In genomic region chr21:45818904-45819285, GRCh38 we compare ENCODE assay signal across 8 cellular contexts.
A peak's percentile ranks its signal among the peaks of the same experiment; 100 is the strongest.
DNase-seq lines count a peak whose midpoint lies in the region; ATAC-seq and TF ChIP-seq lines count a peak whose summit lies in the region.

No MANE protein-coding gene starts in this region.

- no peak for TF ChIP-seq POLR2A in body of pancreas (IDR thresholded peaks at IDR 0.05)

- no peak for TF ChIP-seq CTCF in body of pancreas (IDR thresholded peaks at IDR 0.05)

- peaks cover 44% of the 10 kb centered on the region for H3K4me1 Mint-ChIP-seq in activated naive CD4-positive, alpha-beta T cell treated with anti-CD3 and anti-CD28 coated beads for 36 hours (ENCODE audit: low read depth)

- H3K4me3 Mint-ChIP-seq in activated naive CD4-positive, alpha-beta T cell treated with anti-CD3 and anti-CD28 coated beads for 36 hours = peak overlapping the region; percentile 47

- no peaks in the 10 kb centered on the region for H3K4me1 ChIP-seq in body of pancreas

- H3K27ac ChIP-seq in body of pancreas = no peak overlapping the region

- no peak overlapping the region for H3K4me3 ChIP-seq in body of pancreas

- H3K27ac Mint-ChIP-seq in activated naive CD4-positive, alpha-beta T cell treated with anti-CD3 and anti-CD28 coated beads for 36 hours = peak overlapping the region; percentile 92

- H3K36me3 Mint-ChIP-seq in activated naive CD4-positive, alpha-beta T cell treated with anti-CD3 and anti-CD28 coated beads for 36 hours (ENCODE audit: low read depth) = no peaks in the 10 kb centered on the region

- 54 to 63% methylated on average over 8 of the region's 8 CpGs for WGBS in body of pancreas, 2 donors

- no peaks in the 10 kb centered on the region for H3K36me3 ChIP-seq in body of pancreas (replicated peaks in 1 of 2; ENCODE audit: insufficient read depth in 1 of 2, low read depth in 2 of 2)

- no peaks in the 10 kb centered on the region for H3K9me3 Mint-ChIP-seq in activated naive CD4-positive, alpha-beta T cell treated with anti-CD3 and anti-CD28 coated beads for 36 hours

- DNase-seq in ELR (ENCODE audit: low read depth) (peak; percentile 86), RPMI8226 (peak; percentile 62), renal cortical epithelial cell (ENCODE audit: low read depth) (peak; percentile 85), amniotic stem cell (lab: John Stamatoyannopoulos, UW) (no peak), NCI-H774 (lab: John Stamatoyannopoulos, UW) (no peak), globus pallidus (ENCODE audit: low spot score) (no peak), body of pancreas (no peak)
- peak; percentile 94 for DNase-seq in activated naive CD4-positive, alpha-beta T cell treated with anti-CD3 and anti-CD28 coated beads for 36 hours

- H3K27me3 ChIP-seq in body of pancreas = no peaks in the 10 kb centered on the region

- CTCF ChIA-PET in activated naive CD4-positive, alpha-beta T cell treated with anti-CD3 and anti-CD28 coated beads for 36 hours (lab: Charles Lee) = interaction anchor here (0.7 to 2.6 kb wide), 4 partner anchors 61 to 341 kb away, joined by 3 to 15 read pairs (median 6); no protein-coding TSS in a partner anchor

- H3K9me3 ChIP-seq in body of pancreas = no peaks in the 10 kb centered on the region

- no peak for ATAC-seq in body of pancreas

- H3K27me3 Mint-ChIP-seq in activated naive CD4-positive, alpha-beta T cell treated with anti-CD3 and anti-CD28 coated beads for 36 hours (ENCODE audit: low read depth) = no peaks in the 10 kb centered on the region

- intact Hi-C loops in activated naive CD4-positive, alpha-beta T cell treated with anti-CD3 and anti-CD28 coated beads for 36 hours (cut with micrococcal nuclease) = loop anchor here (1.0 to 2.0 kb wide), 8 partner anchors 51 to 740 kb away; partner anchors contain the start of gene PCBP3
- intact Hi-C loops in body of pancreas (cut with DNase I) = no loop called here

Comparison
In these comparisons a context has a peak if more than half of its experiments do, and no peak if none do; other contexts are left out.
1. DNase-seq: peak in ELR (single experiment), RPMI8226 (single experiment), activated naive CD4-positive, alpha-beta T cell treated with anti-CD3 and anti-CD28 coated beads for 36 hours (single experiment) and renal cortical epithelial cell (single experiment); none in amniotic stem cell (single experiment), NCI-H774 (single experiment), globus pallidus (single experiment) and body of pancreas (0 of 4).